In genomic region chr19:927044-927706, GRCh38 we compare ENCODE assay signal across 8 cellular contexts. TPM values are rescaled to one million over a fixed set of nuclear protein-coding genes. Genes with fewer than 3 reads are reported as not detected.
A peak's percentile ranks its signal among the peaks of the same experiment; 100 is the strongest.
DNase-seq lines count a peak whose midpoint lies in the region; ATAC-seq and TF ChIP-seq lines count a peak whose summit lies in the region.

No MANE protein-coding gene starts in this region.

- H3K9me3 ChIP-seq in prostate gland, result no peaks in the 10 kb centered on the region

- TF ChIP-seq POLR2A in prostate gland (IDR thresholded peaks at IDR 0.05), result no peak

- H3K4me1 ChIP-seq in prostate gland (replicated peaks), result peaks cover 3% of the 10 kb centered on the region

- no peaks in the 10 kb centered on the region for H3K36me3 ChIP-seq in prostate gland

- intact Hi-C loops in prostate gland (cut with DNase I), result no loop called here

- ATAC-seq in HG02571 (IDR thresholded peaks at IDR 0.05; ENCODE audit: unreplicated experiment), result no peak
- ATAC-seq in GM21390 (IDR thresholded peaks at IDR 0.05; ENCODE audit: unreplicated experiment), result no peak

- peak overlapping the region; percentile 85 to 87 for H3K27ac ChIP-seq in prostate gland

- DNase-seq in NCI-H82 (lab: John Stamatoyannopoulos, UW) (peak; percentile 44), NCI-H82 treated with DMSO at 0.1 percent for 48 hours (lab: John Stamatoyannopoulos, UW; ENCODE audit: unreplicated experiment) (no peak), SKM-1 treated with dmso at 0.1 percent for 144 hours (lab: John Stamatoyannopoulos, UW; ENCODE audit: unreplicated experiment) (peak; percentile 89), fibroblast of villous mesenchyme (ENCODE audit: low read depth) (peak; percentile 84), prostate gland (ENCODE audit: low spot score) (no peak), HPDE6-E6E7 (ENCODE audit: extremely low spot score) (no peak)

- no peaks in the 10 kb centered on the region for H3K27me3 ChIP-seq in prostate gland (replicated peaks; ENCODE audit: insufficient read depth)

- H3K4me3 ChIP-seq in fibroblast of villous mesenchyme (ENCODE audit: low read depth, low read length) (peak overlapping the region; percentile 91), prostate gland (peak overlapping the region; percentile 87 to 92)

- 3% methylated on average over 28 of the region's 28 CpGs for WGBS in prostate gland

- TF ChIP-seq CTCF in fibroblast of villous mesenchyme (IDR thresholded peaks at IDR 0.05; ENCODE audit: insufficient read depth, low read depth, low read length) (no peak), prostate gland (IDR thresholded peaks at IDR 0.05) (no peak)

RNA-seq across cellular contexts. Expression of gene ARID3A, which starts 1.3 kb away (rescaled TPM):
- 39.3 and 45.8 TPM in 2 replicates for total RNA-seq in fibroblast of villous mesenchyme
- total RNA-seq in prostate gland, result 10 to 100 TPM in 1 of 2 donors, 1 to 10 TPM in 1; 3.8 to 18.7 TPM

RNA-seq across cellular contexts. Expression of gene KISS1R, which starts 10.0 kb away (rescaled TPM):
- total RNA-seq in fibroblast of villous mesenchyme (not detected in 2 replicates), prostate gland (not detected)

RNA-seq across cellular contexts. Expression of gene R3HDM4, which starts 14.2 kb away (rescaled TPM):
- 26.3 and 31.6 TPM in 2 replicates for total RNA-seq in fibroblast of villous mesenchyme
- total RNA-seq in prostate gland, result 10 to 100 TPM; 36.9 to 58.7 TPM

RNA-seq across cellular contexts. Expression of gene RNU6-9, which starts 33.9 kb away (rescaled TPM):
- total RNA-seq in fibroblast of villous mesenchyme (not detected in 2 replicates), prostate gland (not detected)

RNA-seq across cellular contexts. Expression of gene MED16, which starts 34.2 kb away (rescaled TPM):
- total RNA-seq in fibroblast of villous mesenchyme, result 26.8 and 30.0 TPM in 2 replicates
- 100 to 1,000 TPM in 1 of 2 donors, 10 to 100 TPM in 1; 65.1 to 114 TPM for total RNA-seq in prostate gland

Comparison
In these comparisons a context has a peak if more than half of its experiments do, and no peak if none do; other contexts are left out.
1. DNase-seq: peak in NCI-H82 (single experiment), SKM-1 treated with dmso at 0.1 percent for 144 hours (single experiment) and fibroblast of villous mesenchyme (single experiment); none in NCI-H82 treated with DMSO at 0.1 percent for 48 hours (single experiment), prostate gland (single experiment) and HPDE6-E6E7 (single experiment).